In genomic region chr12:71138011-71138410, GRCh38 we compare ENCODE assay signal across 28 cellular contexts. TPM values are rescaled to one million over a fixed set of nuclear protein-coding genes. Genes with fewer than 3 reads are reported as not detected.
"Had no signal": no experiment of that assay in that cellular context is flagged by ENCODE, and none has a peak within 500 bp of the region (broad histone marks: within the 10 kb centered on the region; RNA-seq: fewer than 3 reads in every experiment).

No MANE protein-coding gene starts in this region.

- H3K4me3 ChIP-seq: breast epithelium, esophagus squamous epithelium, gastroesophageal sphincter, lower lobe of right lung, thoracic aorta, upper lobe of left lung had no signal

- H3K4me1 Mint-ChIP-seq: activated naive CD8-positive, alpha-beta T cell treated with anti-CD3 and anti-CD28 coated beads for 36 hours; central memory CD8-positive, alpha-beta T cell; naive thymus-derived CD4-positive, alpha-beta T cell; stimulated activated naive B cell treated with anti-CD40 and anti-IgM and Interleukin-4, amounts not matched to agents 10 μg/mL and 1 μg/mL and 100 μg/mL, for 72 hours; T-helper 17 cell had no signal

- H3K4me3 Mint-ChIP-seq: activated naive CD8-positive, alpha-beta T cell treated with anti-CD3 and anti-CD28 coated beads for 36 hours; activated T-cell treated with anti-CD3 and anti-CD28 coated beads, Interleukin-2, amount 50 U/mL, for 4 hours; central memory CD8-positive, alpha-beta T cell; effector memory CD8-positive, alpha-beta T cell; naive thymus-derived CD4-positive, alpha-beta T cell; stimulated activated naive B cell treated with anti-CD40 and anti-IgM and Interleukin-4, amounts not matched to agents 10 μg/mL and 1 μg/mL and 100 μg/mL, for 72 hours; T-helper 17 cell had no signal

- H3K27ac Mint-ChIP-seq: activated naive CD8-positive, alpha-beta T cell treated with anti-CD3 and anti-CD28 coated beads for 36 hours; effector memory CD8-positive, alpha-beta T cell; naive thymus-derived CD4-positive, alpha-beta T cell; stimulated activated naive B cell treated with anti-CD40 and anti-IgM and Interleukin-4, amounts not matched to agents 10 μg/mL and 1 μg/mL and 100 μg/mL, for 72 hours; T-helper 17 cell had no signal

- FAIRE-seq: astrocyte, colon had no signal

- DNase-seq: activated CD4-positive, alpha-beta T cell treated with anti-CD3 and anti-CD28 coated beads for 4 hours; activated CD4-positive, alpha-beta T cell treated with anti-CD3 and anti-CD28 coated beads, Interleukin-2, amount 50 U/mL, for 48 hours; activated CD4-positive, CD25-positive, alpha-beta regulatory T cell; activated CD8-positive, alpha-beta memory T cell treated with anti-CD3 and anti-CD28 coated beads, Interleukin-2, amount 50 U/mL, for 48 hours; activated naive CD4-positive, alpha-beta T cell treated with Interleukin-2 at 50 U/mL for 16 hours; activated naive CD8-positive, alpha-beta T cell treated with anti-CD3 and anti-CD28 coated beads for 36 hours; activated T-cell treated with anti-CD3 and anti-CD28 coated beads, Interleukin-2, amount 50 U/mL, for 4 hours; effector memory CD8-positive, alpha-beta T cell; esophagus squamous epithelium; head of caudate nucleus; islet precursor cell; left colon; lower lobe of right lung; naive thymus-derived CD4-positive, alpha-beta T cell; retina; stimulated activated CD4-positive, alpha-beta T cell treated with anti-CD3 and anti-CD28 coated beads, Interleukin-2, amount 100 ng/mL, for 48 hours; stimulated activated CD8-positive, alpha-beta memory T cell treated with anti-CD3 and anti-CD28 coated beads, Interleukin-4, amount 100 ng/mL, for 48 hours; stimulated activated naive B cell treated with anti-CD40 and anti-IgM and Interleukin-4, amounts not matched to agents 10 μg/mL and 1 μg/mL and 100 μg/mL, for 72 hours; T-helper 17 cell; upper lobe of left lung had no signal

- H3K27ac ChIP-seq: breast epithelium, esophagus squamous epithelium, gastroesophageal sphincter, lower lobe of right lung, thoracic aorta, upper lobe of left lung had no signal

- H3K36me3 Mint-ChIP-seq: activated naive CD8-positive, alpha-beta T cell treated with anti-CD3 and anti-CD28 coated beads for 36 hours; naive thymus-derived CD4-positive, alpha-beta T cell; stimulated activated naive B cell treated with anti-CD40 and anti-IgM and Interleukin-4, amounts not matched to agents 10 μg/mL and 1 μg/mL and 100 μg/mL, for 72 hours had no signal

- H3K27me3 Mint-ChIP-seq: central memory CD8-positive, alpha-beta T cell; effector memory CD8-positive, alpha-beta T cell; T-helper 17 cell had no signal

- H3K9me3 ChIP-seq: breast epithelium, esophagus squamous epithelium, gastroesophageal sphincter, lower lobe of right lung, thoracic aorta, upper lobe of left lung had no signal

- H3K9me3 Mint-ChIP-seq: activated naive CD8-positive, alpha-beta T cell treated with anti-CD3 and anti-CD28 coated beads for 36 hours; activated T-cell treated with anti-CD3 and anti-CD28 coated beads, Interleukin-2, amount 50 U/mL, for 4 hours; stimulated activated naive B cell treated with anti-CD40 and anti-IgM and Interleukin-4, amounts not matched to agents 10 μg/mL and 1 μg/mL and 100 μg/mL, for 72 hours had no signal

- H3K36me3 ChIP-seq: breast epithelium, esophagus squamous epithelium, gastroesophageal sphincter, lower lobe of right lung, thoracic aorta, upper lobe of left lung had no signal

- H3K27me3 ChIP-seq: breast epithelium, esophagus squamous epithelium, gastroesophageal sphincter, upper lobe of left lung had no signal

- H3K4me1 ChIP-seq: breast epithelium, esophagus squamous epithelium, gastroesophageal sphincter had no signal

- ATAC-seq: activated T-cell treated with anti-CD3 and anti-CD28 coated beads, Interleukin-2, amount 50 U/mL, for 4 hours; effector memory CD8-positive, alpha-beta T cell; gastroesophageal sphincter; left colon; lower lobe of right lung; naive thymus-derived CD4-positive, alpha-beta T cell; stimulated activated naive B cell treated with anti-CD40 and anti-IgM and Interleukin-4, amounts not matched to agents 10 μg/mL and 1 μg/mL and 100 μg/mL, for 72 hours; T-helper 17 cell had no signal

RNA-seq across cellular contexts. Expression of gene TSPAN8, which starts 19.8 kb away (rescaled TPM):
- total RNA-seq: activated CD8-positive, alpha-beta memory T cell treated with anti-CD3 and anti-CD28 coated beads for 36 hours; activated naive CD8-positive, alpha-beta T cell treated with anti-CD3 and anti-CD28 coated beads for 36 hours; astrocyte; dermis microvascular lymphatic vessel endothelial cell; naive thymus-derived CD4-positive, alpha-beta T cell; T-helper 17 cell had no signal
- polyA plus RNA-seq: naive thymus-derived CD4-positive, alpha-beta T cell had no signal
